1 cellular context compared by ENCODE assay signal in genomic region chr20:33419140-33419974, GRCh38.
A peak's percentile ranks its signal among the peaks of the same experiment; 100 is the strongest.
TF ChIP-seq lines count a peak whose summit lies in the region.

No MANE protein-coding gene starts in this region.

TF ChIP-seq in K562, 482 proteins besides CTCF, POLR2A, EP300 and RAD21 (continued from another document and continues in another):
- no peak for TF ChIP-seq ZBTB12 (CRISPR knock-in tag; IDR thresholded peaks at IDR 0.05)
- TF ChIP-seq TAL1 (IDR thresholded peaks at IDR 0.05): peak; percentile 94
- TF ChIP-seq POLR2AphosphoS5 (IDR thresholded peaks at IDR 0.05; ENCODE audit: control insufficient read depth, insufficient read depth, low read depth, low read length): peak; percentile 96
- TF ChIP-seq CHD1 (IDR thresholded peaks at IDR 0.05; ENCODE audit: low read length): no peak
- TF ChIP-seq CBX8 (IDR thresholded peaks at IDR 0.05; ENCODE audit: borderline replicate concordance, extremely low read depth, low read depth, low read length, poor library complexity, severe bottlenecking): no peak
- no peak for TF ChIP-seq PBX2 (CRISPR knock-in tag; IDR thresholded peaks at IDR 0.05; ENCODE audit: low read depth)
- no peak for TF ChIP-seq PBX2 (tag; conservative IDR thresholded peaks at IDR 0.05; ENCODE audit: low read depth)
- no peak for TF ChIP-seq FOXK2 (conservative IDR thresholded peaks at IDR 0.05 in 1 of 2, IDR thresholded peaks at IDR 0.05 in 1 of 2; ENCODE audit: low read depth in 2 of 2)
- TF ChIP-seq PHF8 (IDR thresholded peaks at IDR 0.05; ENCODE audit: borderline replicate concordance, low read length): no peak
- TF ChIP-seq NFIC (IDR thresholded peaks at IDR 0.05): peak; percentile 94
- TF ChIP-seq PATZ1 (CRISPR knock-in tag; IDR thresholded peaks at IDR 0.05; ENCODE audit: borderline replicate concordance): no peak
- peak; percentile 87 for TF ChIP-seq CTBP1 (IDR thresholded peaks at IDR 0.05; ENCODE audit: borderline replicate concordance)
- TF ChIP-seq ARID3B (CRISPR knock-in tag; IDR thresholded peaks at IDR 0.05; ENCODE audit: borderline replicate concordance): no peak
- no peak for TF ChIP-seq MCM2 (IDR thresholded peaks at IDR 0.05; ENCODE audit: low read depth)
- TF ChIP-seq HDAC8 (tag; IDR thresholded peaks at IDR 0.05): no peak
- TF ChIP-seq CBFB (CRISPR knock-in tag; IDR thresholded peaks at IDR 0.05): no peak
- TF ChIP-seq ZNF639 (CRISPR knock-in tag; conservative IDR thresholded peaks at IDR 0.05 in 1 of 2, IDR thresholded peaks at IDR 0.05 in 1 of 2): 0 out of 4 replicates have a peak, but pooled peaks of 1 of the 2 experiments have one; percentile 51
- no peak for TF ChIP-seq ZBTB33 (CRISPR knock-in tag; IDR thresholded peaks at IDR 0.05)
- TF ChIP-seq DNMT1 (IDR thresholded peaks at IDR 0.05): no peak
- TF ChIP-seq CBX1 (IDR thresholded peaks at IDR 0.05; ENCODE audit: low read depth): no peak
- TF ChIP-seq DEAF1 (CRISPR knock-in tag; IDR thresholded peaks at IDR 0.05): no peak
- TF ChIP-seq COPS2 (conservative IDR thresholded peaks at IDR 0.05): no peak
- TF ChIP-seq POLR3G (IDR thresholded peaks at IDR 0.05; ENCODE audit: extremely low read depth, insufficient read length, insufficient replicate concordance): no peak
- TF ChIP-seq HLTF (IDR thresholded peaks at IDR 0.05): peak; percentile 72; the same call in 1 of the 2 replicates
- TF ChIP-seq MEIS2 (IDR thresholded peaks at IDR 0.05; ENCODE audit: partially characterized antibody): peak; percentile 40
- TF ChIP-seq ZKSCAN3 (CRISPR knock-in tag; IDR thresholded peaks at IDR 0.05): no peak
- TF ChIP-seq SAFB (IDR thresholded peaks at IDR 0.05; ENCODE audit: borderline replicate concordance, low read depth, low read length): no peak
- no peak for TF ChIP-seq CHCHD3 (CRISPR knock-in tag; IDR thresholded peaks at IDR 0.05)
- no peak for TF ChIP-seq ATF6 (CRISPR knock-in tag; IDR thresholded peaks at IDR 0.05)
- no peak for TF ChIP-seq HOXB6 (CRISPR knock-in tag; IDR thresholded peaks at IDR 0.05; ENCODE audit: borderline replicate concordance)
- TF ChIP-seq ZNF316 (IDR thresholded peaks at IDR 0.05): no peak
- TF ChIP-seq U2AF1 (optimal IDR thresholded peaks at IDR 0.05; ENCODE audit: low read depth, low read length): no peak
- TF ChIP-seq SRF (CRISPR knock-in tag; IDR thresholded peaks at IDR 0.05): peak in 1 of 2 experiments; percentile 92; a peak in 2 of 4 replicates
- TF ChIP-seq SMARCA4 (IDR thresholded peaks at IDR 0.05): peak; percentile 91
- peak; percentile 78 for TF ChIP-seq NBN (IDR thresholded peaks at IDR 0.05; ENCODE audit: low read depth)
- TF ChIP-seq ZNF398 (CRISPR knock-in tag; IDR thresholded peaks at IDR 0.05): no peak
- TF ChIP-seq DACH1 (IDR thresholded peaks at IDR 0.05; ENCODE audit: partially characterized antibody): no peak
- TF ChIP-seq GTF3C2 (IDR thresholded peaks at IDR 0.05; ENCODE audit: borderline replicate concordance, extremely low read depth, insufficient read length): no peak
- peak; percentile 93 for TF ChIP-seq PML (IDR thresholded peaks at IDR 0.05; ENCODE audit: low read length)
- TF ChIP-seq ZNF436 (CRISPR knock-in tag; IDR thresholded peaks at IDR 0.05): no peak
